25 cellular contexts compared by ENCODE assay signal in genomic region chr20:2891343-2891742, GRCh38. TPM values are rescaled to one million over a fixed set of nuclear protein-coding genes. Genes with fewer than 3 reads are reported as not detected.
DNase-seq lines count a peak whose midpoint lies in the region; ATAC-seq, FAIRE-seq and TF ChIP-seq lines count a peak whose summit lies in the region.
"Had no signal": no experiment of that assay in that cellular context is flagged by ENCODE, and none has a peak within 500 bp of the region (broad histone marks: within the 10 kb centered on the region; RNA-seq: fewer than 3 reads in every experiment).

No MANE protein-coding gene starts in this region.

- H3K4me1 Mint-ChIP-seq in CD4-positive, alpha-beta T cell (ENCODE audit: low read depth): peaks cover 56% of the 10 kb centered on the region
- H3K4me1 Mint-ChIP-seq in activated T-helper 17 cell treated with anti-CD3 and anti-CD28 coated beads, Interleukin-2, amount 50 U/mL, for 72 hours: peaks cover 35% of the 10 kb centered on the region
- peaks cover 47 to 51% of the 10 kb centered on the region in 2 donors for H3K4me1 Mint-ChIP-seq in natural killer cell treated with Interleukin-12 subunit alpha and Interleukin-12 subunit beta and Interleukin-15 and Interleukin-18, amount 100 ng/mL, for 72 hours (ENCODE audit: low read depth in 2 of 2)

- no peak overlapping the region for H3K4me3 Mint-ChIP-seq in CD4-positive, alpha-beta T cell
- peak overlapping the region; percentile 4 for H3K4me3 Mint-ChIP-seq in activated T-helper 17 cell treated with anti-CD3 and anti-CD28 coated beads, Interleukin-2, amount 50 U/mL, for 72 hours
- no peak overlapping the region for H3K4me3 Mint-ChIP-seq in natural killer cell treated with Interleukin-12 subunit alpha and Interleukin-12 subunit beta and Interleukin-15 and Interleukin-18, amount 100 ng/mL, for 72 hours
- H3K4me3 Mint-ChIP-seq: neural crest cell, WTC11 had no signal

- peaks cover 19% of the 10 kb centered on the region for H3K36me3 Mint-ChIP-seq in CD4-positive, alpha-beta T cell (ENCODE audit: low read depth)
- peaks cover 14% of the 10 kb centered on the region for H3K36me3 Mint-ChIP-seq in activated T-helper 17 cell treated with anti-CD3 and anti-CD28 coated beads, Interleukin-2, amount 50 U/mL, for 72 hours (ENCODE audit: low read depth)
- no peaks in the 10 kb centered on the region for H3K36me3 Mint-ChIP-seq in natural killer cell treated with Interleukin-12 subunit alpha and Interleukin-12 subunit beta and Interleukin-15 and Interleukin-18, amount 100 ng/mL, for 72 hours

- CTCF ChIA-PET in CD4-positive, alpha-beta T cell (lab: Charles Lee): no interaction called here

- intact Hi-C loops in CD4-positive, alpha-beta T cell (cut with DNase I, micrococcal nuclease): no loop called here

- FAIRE-seq in urothelium cell line (lab: Jason Lieb, UNC): no peak
- FAIRE-seq: GM12878 had no signal

- H3K9me3 Mint-ChIP-seq in CD4-positive, alpha-beta T cell: no peaks in the 10 kb centered on the region
- H3K9me3 Mint-ChIP-seq in activated T-helper 17 cell treated with anti-CD3 and anti-CD28 coated beads, Interleukin-2, amount 50 U/mL, for 72 hours: peaks cover 4% of the 10 kb centered on the region
- peaks cover 4% of the 10 kb centered on the region for H3K9me3 Mint-ChIP-seq in natural killer cell treated with Interleukin-12 subunit alpha and Interleukin-12 subunit beta and Interleukin-15 and Interleukin-18, amount 100 ng/mL, for 72 hours

- H3K27ac Mint-ChIP-seq in CD4-positive, alpha-beta T cell: peak overlapping the region; percentile 16
- peak overlapping the region; percentile 37 for H3K27ac Mint-ChIP-seq in activated T-helper 17 cell treated with anti-CD3 and anti-CD28 coated beads, Interleukin-2, amount 50 U/mL, for 72 hours
- peak overlapping the region; percentile 4 to 8 for H3K27ac Mint-ChIP-seq in natural killer cell treated with Interleukin-12 subunit alpha and Interleukin-12 subunit beta and Interleukin-15 and Interleukin-18, amount 100 ng/mL, for 72 hours

- no peak for DNase-seq in CD4-positive, alpha-beta T cell
- DNase-seq in natural killer cell treated with Interleukin-12 subunit alpha and Interleukin-12 subunit beta and Interleukin-15 and Interleukin-18, amount 100 ng/mL, for 72 hours (ENCODE audit: low spot score): no peak
- DNase-seq in NCI-H82 treated with DMSO at 0.1 percent for 48 hours (lab: John Stamatoyannopoulos, UW; ENCODE audit: unreplicated experiment): no peak
- DNase-seq in urothelium cell line (ENCODE audit: low spot score): no peak
- DNase-seq: activated CD4-positive, alpha-beta T cell treated with anti-CD3 and anti-CD28 coated beads, Interleukin-2, amount 50 U/mL, for 48 hours; effector memory CD4-positive, alpha-beta T cell; head of caudate nucleus; KG1; kidney glomerular epithelial cell; mucosa of descending colon; NCI-H1436 treated with DMSO at 0.1 percent for 48 hours; NCI-H446 treated with DMSO at 0.1 percent for 48 hours; NCI-H82 had no signal

- ATAC-seq in CD4-positive, alpha-beta T cell (ENCODE audit: poor library complexity): no peak
- ATAC-seq in activated T-helper 17 cell treated with anti-CD3 and anti-CD28 coated beads, Interleukin-2, amount 50 U/mL, for 72 hours (replicated peaks): no peak
- no peak for ATAC-seq in natural killer cell treated with Interleukin-12 subunit alpha and Interleukin-12 subunit beta and Interleukin-15 and Interleukin-18, amount 100 ng/mL, for 72 hours
- ATAC-seq in HG03025 (IDR thresholded peaks at IDR 0.05; ENCODE audit: low FRiP score, unreplicated experiment): no peak
- ATAC-seq: GM12878, WTC11 had no signal

- H3K27ac ChIP-seq in C4-2B: peak overlapping the region; percentile 46; the same call in 1 of the 2 replicates
- no peak overlapping the region for H3K27ac ChIP-seq in CD4-positive, alpha-beta T cell (ENCODE audit: low read depth, low read length)
- H3K27ac ChIP-seq: cardiac muscle cell, coronary artery, GM23248, parathyroid adenoma, right atrium auricular region, suprapubic skin had no signal

- no peaks in the 10 kb centered on the region for H3K27me3 Mint-ChIP-seq in CD4-positive, alpha-beta T cell
- no peaks in the 10 kb centered on the region for H3K27me3 Mint-ChIP-seq in activated T-helper 17 cell treated with anti-CD3 and anti-CD28 coated beads, Interleukin-2, amount 50 U/mL, for 72 hours
- H3K27me3 Mint-ChIP-seq in natural killer cell treated with Interleukin-12 subunit alpha and Interleukin-12 subunit beta and Interleukin-15 and Interleukin-18, amount 100 ng/mL, for 72 hours: no peaks in the 10 kb centered on the region

- no peaks in the 10 kb centered on the region for H3K27me3 ChIP-seq in CD4-positive, alpha-beta T cell (ENCODE audit: control insufficient read depth, insufficient read depth, low read length)
- H3K27me3 ChIP-seq: cardiac muscle cell, right atrium auricular region, suprapubic skin had no signal

- H3K9me3 ChIP-seq in CD4-positive, alpha-beta T cell (ENCODE audit: control insufficient read depth, low read length): no peaks in the 10 kb centered on the region
- H3K9me3 ChIP-seq: right atrium auricular region, suprapubic skin had no signal

- no peak for TF ChIP-seq CTCF in C4-2B (conservative IDR thresholded peaks at IDR 0.05)
- no peak for TF ChIP-seq CTCF in CD4-positive, alpha-beta T cell (IDR thresholded peaks at IDR 0.05)

- POLR2A ChIA-PET in CD4-positive, alpha-beta T cell (lab: Charles Lee): no interaction called here

RNA-seq across cellular contexts. Expression of gene PTPRA, which starts 18.1 kb away (rescaled TPM):
- total RNA-seq in CD4-positive, alpha-beta T cell: 10 to 100 TPM; 65.4 to 69.5 TPM
- total RNA-seq in activated T-helper 17 cell treated with anti-CD3 and anti-CD28 coated beads, Interleukin-2, amount 50 U/mL, for 72 hours: 10 to 100 TPM; 40.0 to 46.5 TPM
- 10 to 100 TPM; 50.4 to 76.0 TPM for total RNA-seq in natural killer cell treated with Interleukin-12 subunit alpha and Interleukin-12 subunit beta and Interleukin-15 and Interleukin-18, amount 100 ng/mL, for 72 hours

RNA-seq across cellular contexts. Expression of gene VPS16, which starts 50.8 kb away (rescaled TPM):
- total RNA-seq in CD4-positive, alpha-beta T cell: 10 to 100 TPM; 38.2 to 40.6 TPM
- 10 to 100 TPM; 37.2 to 45.4 TPM for total RNA-seq in activated T-helper 17 cell treated with anti-CD3 and anti-CD28 coated beads, Interleukin-2, amount 50 U/mL, for 72 hours
- 100 to 1,000 TPM in 1 of 2 donors, 10 to 100 TPM in 1; 88.0 to 101 TPM for total RNA-seq in natural killer cell treated with Interleukin-12 subunit alpha and Interleukin-12 subunit beta and Interleukin-15 and Interleukin-18, amount 100 ng/mL, for 72 hours

RNA-seq across cellular contexts. Expression of gene PCED1A, which starts 50.9 kb away (rescaled TPM):
- total RNA-seq in CD4-positive, alpha-beta T cell: 10 to 100 TPM; 69.2 to 69.7 TPM
- 10 to 100 TPM; 15.0 to 38.5 TPM for total RNA-seq in activated T-helper 17 cell treated with anti-CD3 and anti-CD28 coated beads, Interleukin-2, amount 50 U/mL, for 72 hours
- total RNA-seq in natural killer cell treated with Interleukin-12 subunit alpha and Interleukin-12 subunit beta and Interleukin-15 and Interleukin-18, amount 100 ng/mL, for 72 hours: 10 to 100 TPM; 53.8 to 62.6 TPM
